Comparison of ENCODE assay signal across 15 cellular contexts in the genomic region with DNA sequence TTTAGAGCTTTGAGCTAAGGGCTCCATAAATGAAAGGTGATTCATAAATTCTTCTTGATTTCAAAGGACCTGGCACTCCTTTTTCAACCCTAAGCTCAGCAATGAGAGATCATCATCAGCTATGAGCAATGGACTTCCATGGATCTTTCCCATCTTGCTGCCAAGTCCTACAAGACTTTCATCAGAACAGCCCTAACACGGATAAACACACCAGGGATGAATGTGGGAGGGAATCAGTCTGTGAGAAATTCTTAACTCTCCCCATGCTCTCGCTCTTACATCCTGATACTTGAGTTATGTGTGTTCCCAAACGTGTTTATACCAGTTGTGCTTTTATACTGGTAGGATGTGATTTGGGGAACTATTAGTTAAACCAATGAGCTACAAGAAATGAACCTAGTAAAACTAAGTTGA. TPM values are rescaled to one million over a fixed set of nuclear protein-coding genes. Genes with fewer than 3 reads are reported as not detected.
DNase-seq lines count a peak whose midpoint lies in the region; ATAC-seq, FAIRE-seq and TF ChIP-seq lines count a peak whose summit lies in the region.
"Had no signal": no experiment of that assay in that cellular context is flagged by ENCODE, and none has a peak within 500 bp of the region (broad histone marks: within the 10 kb centered on the region; RNA-seq: fewer than 3 reads in every experiment).

No MANE protein-coding gene starts in this region.

- POLR2A ChIA-PET in A549 (lab: Yijun Ruan, JAX), result interaction anchor here (0.9 to 1.6 kb wide), 6 partner anchors 23 to 239 kb away, joined by 3 to 12 read pairs (median 4); partner anchors contain the start of genes ATP6V0E1 and DUSP1

- H3K27ac Mint-ChIP-seq in IgD-negative memory B cell (peak overlapping the region in 2 of 3 donors; percentile 31 to 33), mesothelial cell of epicardium (peak overlapping the region; percentile 18)

- peaks cover 0 to 2% (median 0%) of the 10 kb centered on the region in 3 donors for H3K9me3 Mint-ChIP-seq in IgD-negative memory B cell
- no peaks in the 10 kb centered on the region for H3K9me3 Mint-ChIP-seq in mesothelial cell of epicardium

- TF ChIP-seq CTCF in A549 (IDR thresholded peaks at IDR 0.05) (no peak), bronchial epithelial cell (IDR thresholded peaks at IDR 0.05; ENCODE audit: insufficient read depth, low read length, severe bottlenecking) (no peak), mesothelial cell of epicardium (IDR thresholded peaks at IDR 0.05; ENCODE audit: unreplicated experiment) (no peak)

- H3K4me1 ChIP-seq in A549, result peaks cover 72% of the 10 kb centered on the region

- H3K36me3 ChIP-seq in bronchial epithelial cell (ENCODE audit: control insufficient read depth, insufficient read depth, low read length), result peaks cover 7% of the 10 kb centered on the region

- H3K27ac ChIP-seq in A549, result peak overlapping the region; percentile 94 to 95

- H3K4me3 Mint-ChIP-seq in IgD-negative memory B cell (no peak overlapping the region), mesothelial cell of epicardium (no peak overlapping the region)

- H3K4me1 Mint-ChIP-seq in IgD-negative memory B cell (peaks cover 0 to 15% (median 15%) of the 10 kb centered on the region in 3 donors), mesothelial cell of epicardium (peaks cover 22% of the 10 kb centered on the region)

- H3K4me3 ChIP-seq in A549, result no peak overlapping the region
- no peak overlapping the region for H3K4me3 ChIP-seq in bronchial epithelial cell (ENCODE audit: low read depth, low read length)
- H3K4me3 ChIP-seq: left lung had no signal

- no peaks in the 10 kb centered on the region for H3K27me3 ChIP-seq in bronchial epithelial cell (ENCODE audit: control insufficient read depth, insufficient read depth, low read length)
- H3K27me3 ChIP-seq: left lung had no signal

- no peaks in the 10 kb centered on the region for H3K27me3 Mint-ChIP-seq in IgD-negative memory B cell
- no peaks in the 10 kb centered on the region for H3K27me3 Mint-ChIP-seq in mesothelial cell of epicardium (ENCODE audit: low read depth)

- CTCF ChIA-PET in A549 (lab: Yijun Ruan, JAX), result interaction anchor here (1.0 to 3.9 kb wide), 9 partner anchors 9 to 247 kb away, joined by 3 to 34 read pairs (median 7); no protein-coding TSS in a partner anchor

- FAIRE-seq in A549 (lab: Jason Lieb, UNC), result no peak
- FAIRE-seq in bronchial epithelial cell (lab: Jason Lieb, UNC), result no peak
- FAIRE-seq: A204.1 had no signal

- ATAC-seq in A549 (peak; percentile 36 to 37; a peak in 5 of 6 replicates), GM19035 (IDR thresholded peaks at IDR 0.05; ENCODE audit: unreplicated experiment) (no peak), HG03378 (IDR thresholded peaks at IDR 0.05; ENCODE audit: unreplicated experiment) (no peak), GM21717 (IDR thresholded peaks at IDR 0.05; ENCODE audit: unreplicated experiment) (no peak)
- ATAC-seq: left lung; stimulated activated naive CD8-positive, alpha-beta T cell treated with anti-CD3 and anti-CD28 coated beads, Interleukin-15, Interleukin-2, amounts not matched to agents 100 U/mL and 50 U/mL, for 24 hours had no signal

- H3K36me3 Mint-ChIP-seq in IgD-negative memory B cell, result peaks cover 2% of the 10 kb centered on the region
- H3K36me3 Mint-ChIP-seq in mesothelial cell of epicardium, result peaks cover 10% of the 10 kb centered on the region

- whole genome bisulfite sequencing in A549 (ENCODE audit: missing lambda C conversion rate), result 53% methylated on average over 3 of the region's 3 CpGs

- peak overlapping the region; percentile 39 for H3K4me2 ChIP-seq in A549

- H3K9me3 ChIP-seq in A549, result no peaks in the 10 kb centered on the region
- H3K9me3 ChIP-seq: left lung had no signal

- TF ChIP-seq EP300 in A549 (IDR thresholded peaks at IDR 0.05), result peak; percentile 21 to 66; a peak in 2 of 5 replicates

- TF ChIP-seq POLR2A in A549 (IDR thresholded peaks at IDR 0.05; ENCODE audit: low read length), result no peak

- TF ChIP-seq RAD21 in A549 (conservative IDR thresholded peaks at IDR 0.05 in 1 of 2, IDR thresholded peaks at IDR 0.05 in 1 of 2), result no peak

- DNase-seq in A549 (ENCODE audit: low read depth in 1 of 2, low spot score in 1 of 2) (peak in 1 of 2 experiments; percentile 85), bronchial epithelial cell (ENCODE audit: low read depth) (peak; percentile 88), mesothelial cell of epicardium (ENCODE audit: low spot score in 2 of 2, unreplicated experiment in 2 of 2) (no peak), HuH-7.5 (ENCODE audit: low spot score) (no peak)
- DNase-seq: activated T-cell treated with anti-CD3 and anti-CD28 coated beads, Interleukin-2, amount 50 U/mL, for 48 hours; left lung; NCI-H1105; NCI-H524 treated with DMSO at 0.1 percent for 48 hours; stimulated activated CD4-positive, alpha-beta T cell treated with anti-CD3 and anti-CD28 coated beads, Interleukin-1b, Interleukin-23, amount 100 ng/mL, for 48 hours; stimulated activated naive CD8-positive, alpha-beta T cell treated with anti-CD3 and anti-CD28 coated beads, Interleukin-15, Interleukin-2, amounts not matched to agents 100 U/mL and 50 U/mL, for 24 hours had no signal

TF ChIP-seq in A549, 52 proteins besides CTCF, POLR2A, EP300 and RAD21 (continues in another document):
- TF ChIP-seq JUN (IDR thresholded peaks at IDR 0.05), result peak in 1 of 2 experiments; percentile 40; a peak in 1 of 5 replicates
- no peak for TF ChIP-seq SMC3 (IDR thresholded peaks at IDR 0.05)
- 0 out of 2 replicates have a peak, but pooled peaks have one; percentile 41 for TF ChIP-seq RARB (CRISPR knock-in tag; IDR thresholded peaks at IDR 0.05)
- peak; percentile 81 for TF ChIP-seq HOXA7 (CRISPR knock-in tag; IDR thresholded peaks at IDR 0.05)
- TF ChIP-seq, protein P1, sequence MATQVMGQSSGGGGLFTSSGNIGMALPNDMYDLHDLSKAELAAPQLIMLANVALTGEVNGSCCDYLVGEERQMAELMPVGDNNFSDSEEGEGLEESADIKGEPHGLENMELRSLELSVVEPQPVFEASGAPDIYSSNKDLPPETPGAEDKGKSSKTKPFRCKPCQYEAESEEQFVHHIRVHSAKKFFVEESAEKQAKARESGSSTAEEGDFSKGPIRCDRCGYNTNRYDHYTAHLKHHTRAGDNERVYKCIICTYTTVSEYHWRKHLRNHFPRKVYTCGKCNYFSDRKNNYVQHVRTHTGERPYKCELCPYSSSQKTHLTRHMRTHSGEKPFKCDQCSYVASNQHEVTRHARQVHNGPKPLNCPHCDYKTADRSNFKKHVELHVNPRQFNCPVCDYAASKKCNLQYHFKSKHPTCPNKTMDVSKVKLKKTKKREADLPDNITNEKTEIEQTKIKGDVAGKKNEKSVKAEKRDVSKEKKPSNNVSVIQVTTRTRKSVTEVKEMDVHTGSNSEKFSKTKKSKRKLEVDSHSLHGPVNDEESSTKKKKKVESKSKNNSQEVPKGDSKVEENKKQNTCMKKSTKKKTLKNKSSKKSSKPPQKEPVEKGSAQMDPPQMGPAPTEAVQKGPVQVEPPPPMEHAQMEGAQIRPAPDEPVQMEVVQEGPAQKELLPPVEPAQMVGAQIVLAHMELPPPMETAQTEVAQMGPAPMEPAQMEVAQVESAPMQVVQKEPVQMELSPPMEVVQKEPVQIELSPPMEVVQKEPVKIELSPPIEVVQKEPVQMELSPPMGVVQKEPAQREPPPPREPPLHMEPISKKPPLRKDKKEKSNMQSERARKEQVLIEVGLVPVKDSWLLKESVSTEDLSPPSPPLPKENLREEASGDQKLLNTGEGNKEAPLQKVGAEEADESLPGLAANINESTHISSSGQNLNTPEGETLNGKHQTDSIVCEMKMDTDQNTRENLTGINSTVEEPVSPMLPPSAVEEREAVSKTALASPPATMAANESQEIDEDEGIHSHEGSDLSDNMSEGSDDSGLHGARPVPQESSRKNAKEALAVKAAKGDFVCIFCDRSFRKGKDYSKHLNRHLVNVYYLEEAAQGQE (IDR thresholded peaks at IDR 0.05), result no peak
- TF ChIP-seq ZSCAN20 (CRISPR knock-in tag; IDR thresholded peaks at IDR 0.05), result 0 out of 2 replicates have a peak, but pooled peaks have one; percentile 45
- no peak for TF ChIP-seq ZNF302 (CRISPR knock-in tag; IDR thresholded peaks at IDR 0.05)
- TF ChIP-seq EHF (CRISPR knock-in tag; IDR thresholded peaks at IDR 0.05), result no peak; the same call in 1 of the 2 replicates
- no peak for TF ChIP-seq CBX2 (IDR thresholded peaks at IDR 0.05; ENCODE audit: borderline replicate concordance, low read depth)
- no peak for TF ChIP-seq RFX5 (IDR thresholded peaks at IDR 0.05)
- TF ChIP-seq TFCP2L1 (CRISPR knock-in tag; IDR thresholded peaks at IDR 0.05), result no peak
- TF ChIP-seq, protein P2, sequence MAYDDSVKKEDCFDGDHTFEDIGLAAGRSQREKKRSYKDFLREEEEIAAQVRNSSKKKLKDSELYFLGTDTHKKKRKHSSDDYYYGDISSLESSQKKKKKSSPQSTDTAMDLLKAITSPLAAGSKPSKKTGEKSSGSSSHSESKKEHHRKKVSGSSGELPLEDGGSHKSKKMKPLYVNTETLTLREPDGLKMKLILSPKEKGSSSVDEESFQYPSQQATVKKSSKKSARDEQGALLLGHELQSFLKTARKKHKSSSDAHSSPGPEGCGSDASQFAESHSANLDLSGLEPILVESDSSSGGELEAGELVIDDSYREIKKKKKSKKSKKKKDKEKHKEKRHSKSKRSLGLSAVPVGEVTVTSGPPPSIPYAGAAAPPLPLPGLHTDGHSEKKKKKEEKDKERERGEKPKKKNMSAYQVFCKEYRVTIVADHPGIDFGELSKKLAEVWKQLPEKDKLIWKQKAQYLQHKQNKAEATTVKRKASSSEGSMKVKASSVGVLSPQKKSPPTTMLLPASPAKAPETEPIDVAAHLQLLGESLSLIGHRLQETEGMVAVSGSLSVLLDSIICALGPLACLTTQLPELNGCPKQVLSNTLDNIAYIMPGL (CRISPR knock-in tag; IDR thresholded peaks at IDR 0.05; ENCODE audit: borderline replicate concordance), result no peak

RNA-seq across cellular contexts. Expression of gene RPL26L1, which starts 5.4 kb away (rescaled TPM):
- polyA plus RNA-seq in A549 (2011; rRNA removed), result 109 and 157 TPM in 2 replicates
- polyA plus RNA-seq in A549 (2012; cell fraction: cytosol; rRNA removed), result 170 and 222 TPM in 2 replicates
- 83.2 and 128 TPM in 2 replicates for polyA plus RNA-seq in A549 (2012; cell fraction: nucleus; rRNA removed)
- 146 to 160 TPM (median 150 TPM) in 3 replicates for polyA plus RNA-seq in A549 (2017; fragmentation: RNase III; extraction: RNeasy Plus Mini Kit Qiagen cat#74134 plus additional on column Dnase treatment)
- polyA minus RNA-seq in A549 (2011; rRNA and poly(A)+ RNA removed), result 62.0 and 65.1 TPM in 2 replicates
- polyA plus RNA-seq in IgD-negative memory B cell, result 27.9 TPM
- 44.8 and 52.9 TPM in 2 replicates for total RNA-seq in bronchial epithelial cell
- total RNA-seq in mesothelial cell of epicardium, result 43.0 to 43.9 TPM (median 43.9 TPM) in 3 replicates

RNA-seq across cellular contexts. Expression of gene ATP6V0E1, which starts 29.8 kb away (rescaled TPM):
- polyA plus RNA-seq in A549 (2011; rRNA removed) (297 and 389 TPM in 2 replicates), A549 (2017; fragmentation: RNase III; extraction: RNeasy Plus Mini Kit Qiagen cat#74134 plus additional on column Dnase treatment) (323 to 344 TPM (median 328 TPM) in 3 replicates), IgD-negative memory B cell (427 TPM)
- 250 and 288 TPM in 2 replicates for polyA plus RNA-seq in A549 (2012; cell fraction: cytosol; rRNA removed)
- 64.3 and 84.3 TPM in 2 replicates for polyA plus RNA-seq in A549 (2012; cell fraction: nucleus; rRNA removed)
- 107 and 112 TPM in 2 replicates for polyA minus RNA-seq in A549 (2011; rRNA and poly(A)+ RNA removed)
- total RNA-seq in bronchial epithelial cell (189 and 254 TPM in 2 replicates), mesothelial cell of epicardium (116 to 125 TPM (median 120 TPM) in 3 replicates)

Comparison
In these comparisons a context has a peak if more than half of its experiments do, and no peak if none do; other contexts are left out.
1. ATAC-seq: peak in A549 (2 of 2); none in GM19035 (single experiment), HG03378 (single experiment) and GM21717 (single experiment).